8 cellular contexts compared by ENCODE assay signal in genomic region chr11:46112961-46113617, GRCh38. TPM values are rescaled to one million over a fixed set of nuclear protein-coding genes. Genes with fewer than 3 reads are reported as not detected.
DNase-seq lines count a peak whose midpoint lies in the region; ATAC-seq, FAIRE-seq and TF ChIP-seq lines count a peak whose summit lies in the region.

No MANE protein-coding gene starts in this region.

- no peaks in the 10 kb centered on the region for H3K27me3 ChIP-seq in CD8-positive, alpha-beta memory T cell (ENCODE audit: insufficient read depth, low read length, poor library complexity, severe bottlenecking)
- H3K27me3 ChIP-seq in bronchial epithelial cell (ENCODE audit: control insufficient read depth, insufficient read depth, low read length): no peaks in the 10 kb centered on the region

- TF ChIP-seq CTCF in bronchial epithelial cell (IDR thresholded peaks at IDR 0.05; ENCODE audit: insufficient read depth, low read length, severe bottlenecking): no peak

- CTCF ChIA-PET in CD8-positive, alpha-beta memory T cell (lab: Charles Lee): no interaction called here

- H3K27me3 Mint-ChIP-seq in CD8-positive, alpha-beta memory T cell: no peaks in the 10 kb centered on the region

- no peaks in the 10 kb centered on the region for H3K36me3 ChIP-seq in CD8-positive, alpha-beta memory T cell (ENCODE audit: insufficient read depth, low read length)
- no peaks in the 10 kb centered on the region for H3K36me3 ChIP-seq in bronchial epithelial cell (ENCODE audit: control insufficient read depth, insufficient read depth, low read length)

- no peak overlapping the region for H3K4me3 ChIP-seq in CD8-positive, alpha-beta memory T cell (ENCODE audit: low read length)
- H3K4me3 ChIP-seq in bronchial epithelial cell (ENCODE audit: low read depth, low read length): no peak overlapping the region

- POLR2A ChIA-PET in CD8-positive, alpha-beta memory T cell (lab: Charles Lee): interaction anchor here (0.6 to 1.1 kb wide), 2 partner anchors 9 to 184 kb away, joined by 3 to 11 read pairs; no protein-coding TSS in a partner anchor

- H3K4me3 Mint-ChIP-seq in CD8-positive, alpha-beta memory T cell: peak overlapping the region in 1 of 7 donors; percentile 35

- FAIRE-seq in bronchial epithelial cell (lab: Jason Lieb, UNC): no peak

- no peaks in the 10 kb centered on the region for H3K9me3 ChIP-seq in CD8-positive, alpha-beta memory T cell (ENCODE audit: low read length)

- peak overlapping the region in 4 of 8 donors; percentile 69 to 83 (median 77) for H3K27ac Mint-ChIP-seq in CD8-positive, alpha-beta memory T cell

- ATAC-seq in GM18861 (IDR thresholded peaks at IDR 0.05; ENCODE audit: unreplicated experiment): peak; percentile 72
- ATAC-seq in HG03565 (IDR thresholded peaks at IDR 0.05; ENCODE audit: unreplicated experiment): peak; percentile 40
- no peak for ATAC-seq in HG03460 (IDR thresholded peaks at IDR 0.05; ENCODE audit: unreplicated experiment)

- H3K4me1 Mint-ChIP-seq in CD8-positive, alpha-beta memory T cell: peaks cover 46 to 69% (median 64%) of the 10 kb centered on the region in 3 donors

- H3K36me3 Mint-ChIP-seq in CD8-positive, alpha-beta memory T cell: peaks cover 0 to 2% (median 0%) of the 10 kb centered on the region in 3 donors

- H3K9me3 Mint-ChIP-seq in CD8-positive, alpha-beta memory T cell: no peaks in the 10 kb centered on the region

- H3K27ac ChIP-seq in CD8-positive, alpha-beta memory T cell (ENCODE audit: low read depth, low read length): no peak overlapping the region

- peaks cover 29% of the 10 kb centered on the region for H3K4me1 ChIP-seq in CD8-positive, alpha-beta memory T cell (ENCODE audit: insufficient read depth, low read length)

- peak in 4 of 5 donors; percentile 12 to 63 (median 58) for DNase-seq in CD8-positive, alpha-beta memory T cell
- DNase-seq in OCI-M1 (lab: John Stamatoyannopoulos, UW): peak; percentile 90
- peak; percentile 80 for DNase-seq in bronchial epithelial cell (ENCODE audit: low read depth)
- peak; percentile 73 to 80 for DNase-seq in lung microvascular endothelial cell (ENCODE audit: low read depth in 2 of 2)
- DNase-seq in DMS79 treated with DMSO at 0.1 percent for 48 hours (lab: John Stamatoyannopoulos, UW): no peak

RNA-seq across cellular contexts. Expression of gene PHF21A, which starts 8.2 kb away (rescaled TPM):
- total RNA-seq in CD8-positive, alpha-beta memory T cell: 10 to 100 TPM; 30.5 to 33.5 TPM
- polyA plus RNA-seq in CD8-positive, alpha-beta memory T cell: 14.1 TPM
- total RNA-seq in bronchial epithelial cell (3.4 and 6.1 TPM in 2 replicates), lung microvascular endothelial cell (5.2 and 8.9 TPM in 2 replicates)
